In genomic region chr10:46514431-46514861, GRCh38 we compare ENCODE assay signal across 23 cellular contexts. TPM values are rescaled to one million over a fixed set of nuclear protein-coding genes. Genes with fewer than 3 reads are reported as not detected.
DNase-seq lines count a peak whose midpoint lies in the region; ATAC-seq and TF ChIP-seq lines count a peak whose summit lies in the region.
"Had no signal": no experiment of that assay in that cellular context is flagged by ENCODE, and none has a peak within 500 bp of the region (broad histone marks: within the 10 kb centered on the region; RNA-seq: fewer than 3 reads in every experiment).

No MANE protein-coding gene starts in this region.

- no peaks in the 10 kb centered on the region for H3K27me3 Mint-ChIP-seq in activated T-cell treated with anti-CD3 and anti-CD28 coated beads, Interleukin-2, amount 50 U/mL, for 72 hours (ENCODE audit: low read depth)
- H3K27me3 Mint-ChIP-seq in H9 (ENCODE audit: low read depth) = peaks cover 3% of the 10 kb centered on the region; the same call in 1 of the 2 replicates
- peaks cover 8% of the 10 kb centered on the region for H3K27me3 Mint-ChIP-seq in progenitor cell of endocrine pancreas

- H2BK12ac ChIP-seq in H9 (ENCODE audit: insufficient read length, low read depth, low read length) = no peak overlapping the region

- no peaks in the 10 kb centered on the region for H3K4me1 Mint-ChIP-seq in activated T-cell treated with anti-CD3 and anti-CD28 coated beads, Interleukin-2, amount 50 U/mL, for 72 hours (ENCODE audit: low read depth)
- H3K4me1 Mint-ChIP-seq in H9 (no peaks in the 10 kb centered on the region), progenitor cell of endocrine pancreas (ENCODE audit: low read depth) (no peaks in the 10 kb centered on the region)

- no peak overlapping the region for H3K56ac ChIP-seq in H9 (ENCODE audit: insufficient read length, low read depth, low read length)

- H2BK20ac ChIP-seq in H9 (ENCODE audit: low read depth, low read length, poor library complexity, severe bottlenecking) = no peak overlapping the region

- H3K79me2 ChIP-seq in H9 (ENCODE audit: insufficient read depth, low read length) = no peaks in the 10 kb centered on the region

- no peaks in the 10 kb centered on the region for H3K27me3 ChIP-seq in H9 (ENCODE audit: insufficient read depth, low read length)
- no peaks in the 10 kb centered on the region for H3K27me3 ChIP-seq in dorsolateral prefrontal cortex
- H3K27me3 ChIP-seq: cardiac muscle cell had no signal

- TF ChIP-seq CTCF in H9 (conservative IDR thresholded peaks at IDR 0.05) = no peak
- no peak for TF ChIP-seq CTCF in dorsolateral prefrontal cortex (IDR thresholded peaks at IDR 0.05 in 54 of 56, conservative IDR thresholded peaks at IDR 0.05 in 2 of 56; ENCODE audit: low read depth in 1 of 56, partially characterized antibody in 56 of 56)
- TF ChIP-seq CTCF in progenitor cell of endocrine pancreas (IDR thresholded peaks at IDR 0.05; ENCODE audit: unreplicated experiment) = no peak

- H3K18ac ChIP-seq in H9 (ENCODE audit: insufficient read length, low read depth, low read length) = no peak overlapping the region

- H3K79me1 ChIP-seq in H9 (ENCODE audit: insufficient read depth, low read depth, low read length, poor library complexity, severe bottlenecking) = no peaks in the 10 kb centered on the region

- H4K20me1 ChIP-seq in H9 (ENCODE audit: control insufficient read depth, insufficient read depth, insufficient read length) = no peaks in the 10 kb centered on the region

- H3K4ac ChIP-seq in H9 (ENCODE audit: low read depth, low read length) = no peak overlapping the region

- no peaks in the 10 kb centered on the region for H3K9me3 Mint-ChIP-seq in activated T-cell treated with anti-CD3 and anti-CD28 coated beads, Interleukin-2, amount 50 U/mL, for 72 hours
- no peaks in the 10 kb centered on the region for H3K9me3 Mint-ChIP-seq in H9
- no peaks in the 10 kb centered on the region for H3K9me3 Mint-ChIP-seq in progenitor cell of endocrine pancreas (ENCODE audit: low read depth)
- H3K9me3 Mint-ChIP-seq: activated T-helper 1 cell treated with anti-CD3 and anti-CD28 coated beads, Interleukin-12 subunit alpha, Interleukin-12 subunit beta, Interleukin-2, Interleukin-4 antibody, amounts not matched to agents 30 ng/mL and 10 ng/mL and 1 ng/mL, durations not matched to agents 14 hours and 24 hours and 36 hours had no signal

- no peak overlapping the region for H3K9ac ChIP-seq in H9 (ENCODE audit: extremely low read depth, insufficient read length, low read length)

- intact Hi-C loops in dorsolateral prefrontal cortex (cut with DNase I) = no loop called here

- no CpG with 5 or more reads among the region's 6 CpGs for WGBS in H9 (ENCODE audit: extremely low coverage, insufficient read length, low lambda C conversion rate)

- no peak overlapping the region for H4K5ac ChIP-seq in H9 (ENCODE audit: insufficient read length, low read depth, low read length)

- H3T11ph ChIP-seq in H9 (ENCODE audit: low read length) = no peak overlapping the region

- no peak for ATAC-seq in activated T-cell treated with anti-CD3 and anti-CD28 coated beads, Interleukin-2, amount 50 U/mL, for 72 hours (replicated peaks in 1 of 2)
- ATAC-seq in HG02938 (IDR thresholded peaks at IDR 0.05; ENCODE audit: unreplicated experiment) (no peak), HG02642 (IDR thresholded peaks at IDR 0.05; ENCODE audit: poor library complexity, unreplicated experiment) (no peak)
- ATAC-seq: psoas muscle had no signal

- H3K23ac ChIP-seq in H9 (ENCODE audit: insufficient read length, low read depth, low read length) = no peak overlapping the region

- no peak overlapping the region for H2AFZ ChIP-seq in H9 (ENCODE audit: low read length)

- H3K4me3 Mint-ChIP-seq in activated T-cell treated with anti-CD3 and anti-CD28 coated beads, Interleukin-2, amount 50 U/mL, for 72 hours = no peak overlapping the region
- H3K4me3 Mint-ChIP-seq in H9 = no peak overlapping the region
- H3K4me3 Mint-ChIP-seq in progenitor cell of endocrine pancreas (ENCODE audit: low read depth) = no peak overlapping the region
- H3K4me3 Mint-ChIP-seq: activated T-helper 1 cell treated with anti-CD3 and anti-CD28 coated beads, Interleukin-12 subunit alpha, Interleukin-12 subunit beta, Interleukin-2, Interleukin-4 antibody, amounts not matched to agents 30 ng/mL and 10 ng/mL and 1 ng/mL, durations not matched to agents 14 hours and 24 hours and 36 hours had no signal

- no peaks in the 10 kb centered on the region for H3K9me3 ChIP-seq in H9 (ENCODE audit: control insufficient read depth, low read depth, low read length)
- H3K9me3 ChIP-seq: Caco-2, psoas muscle had no signal

- no peak overlapping the region for H3K27ac Mint-ChIP-seq in activated T-cell treated with anti-CD3 and anti-CD28 coated beads, Interleukin-2, amount 50 U/mL, for 72 hours
- H3K27ac Mint-ChIP-seq in H9 (peak overlapping the region in 1 of 3 experiments; percentile 41; a peak in 2 of 7 replicates), progenitor cell of endocrine pancreas (no peak overlapping the region)
- H3K27ac Mint-ChIP-seq: activated T-helper 1 cell treated with anti-CD3 and anti-CD28 coated beads, Interleukin-12 subunit alpha, Interleukin-12 subunit beta, Interleukin-2, Interleukin-4 antibody, amounts not matched to agents 30 ng/mL and 10 ng/mL and 1 ng/mL, durations not matched to agents 14 hours and 24 hours and 36 hours had no signal

- H3K4me3 ChIP-seq in dorsolateral prefrontal cortex = no peak overlapping the region
- H3K4me3 ChIP-seq: cardiac muscle cell, psoas muscle had no signal

- H3K4me2 ChIP-seq in H9 (ENCODE audit: insufficient read depth, insufficient read length, low read length) = no peak overlapping the region

- peak; percentile 9 to 11 for DNase-seq in activated T-cell treated with anti-CD3 and anti-CD28 coated beads, Interleukin-2, amount 50 U/mL, for 48 hours
- DNase-seq in activated T-cell treated with anti-CD3 and anti-CD28 coated beads, Interleukin-2, amount 50 U/mL, for 72 hours = no peak
- DNase-seq in H9 = peak; percentile 26
- DNase-seq in dorsolateral prefrontal cortex = peak in 6 of 10 donors; percentile 18 to 39 (median 32)
- DNase-seq in progenitor cell of endocrine pancreas (ENCODE audit: low spot score, unreplicated experiment) = peak; percentile 8
- DNase-seq in stimulated activated naive CD4-positive, alpha-beta T cell (lab: John Stamatoyannopoulos, UW) = no peak
- DNase-seq: erythroblast, HCEC 1CT, Karpas-422, NCI-H187 treated with DMSO at 0.1 percent for 48 hours, NCI-H2227 treated with DMSO at 0.1 percent for 48 hours, OCI-M1, T-helper 1 cell had no signal

- no peak overlapping the region for H4K8ac ChIP-seq in H9 (replicated peaks; ENCODE audit: insufficient read length, low read depth, low read length)

- H4K91ac ChIP-seq in H9 (ENCODE audit: insufficient read length, low read depth, low read length) = no peak overlapping the region

- H3K4me1 ChIP-seq in H9 (ENCODE audit: insufficient read depth, low read length) = no peaks in the 10 kb centered on the region
- H3K4me1 ChIP-seq: psoas muscle had no signal

- H3K14ac ChIP-seq in H9 (ENCODE audit: insufficient read depth, low read length) = no peak overlapping the region; the same call in 1 of the 2 replicates

- H2BK15ac ChIP-seq in H9 (ENCODE audit: low read depth, low read length) = no peak overlapping the region

- H3K23me2 ChIP-seq in H9 (ENCODE audit: insufficient read length, low read depth, low read length, poor library complexity, severe bottlenecking) = no peaks in the 10 kb centered on the region

- H2BK120ac ChIP-seq in H9 (ENCODE audit: low read depth, low read length, poor library complexity, severe bottlenecking) = no peak overlapping the region

- H3K27ac ChIP-seq in H9 (ENCODE audit: insufficient read length, low read depth, low read length) = no peak overlapping the region
- no peak overlapping the region for H3K27ac ChIP-seq in dorsolateral prefrontal cortex
- H3K27ac ChIP-seq: cardiac muscle cell, psoas muscle had no signal

- no peak overlapping the region for H2BK5ac ChIP-seq in H9 (ENCODE audit: insufficient read length, low read length)

- no peaks in the 10 kb centered on the region for H3K36me3 Mint-ChIP-seq in activated T-cell treated with anti-CD3 and anti-CD28 coated beads, Interleukin-2, amount 50 U/mL, for 72 hours (ENCODE audit: insufficient read depth in 2 of 2)
- H3K36me3 Mint-ChIP-seq in H9 (ENCODE audit: insufficient read depth in 1 of 3, low read depth in 3 of 3) = no peaks in the 10 kb centered on the region
- H3K36me3 Mint-ChIP-seq in progenitor cell of endocrine pancreas (ENCODE audit: insufficient read depth) = no peaks in the 10 kb centered on the region

- H2AK5ac ChIP-seq in H9 (ENCODE audit: insufficient read length, low read length) = no peak overlapping the region

RNA-seq across cellular contexts. Expression of gene GPRIN2, which starts 42.0 kb away (rescaled TPM):
- total RNA-seq in activated T-cell treated with anti-CD3 and anti-CD28 coated beads, Interleukin-2, amount 50 U/mL, for 72 hours = not detected
- total RNA-seq in H9 (2021) = 10.1 and 10.5 TPM in 2 replicates
- total RNA-seq in dorsolateral prefrontal cortex = 1 to 10 TPM in 66 of 120 experiments, under 1 TPM in 47, not detected in 7; 0.36 to 2.4 (median 1.1) TPM
- total RNA-seq in progenitor cell of endocrine pancreas = 14.0 and 19.8 TPM in 2 replicates
- total RNA-seq: A673; activated T-helper 1 cell treated with anti-CD3 and anti-CD28 coated beads, Interleukin-12 subunit alpha, Interleukin-12 subunit beta, Interleukin-2, Interleukin-4 antibody, amounts not matched to agents 30 ng/mL and 10 ng/mL and 1 ng/mL, durations not matched to agents 14 hours and 24 hours and 36 hours; psoas muscle had no signal

RNA-seq across cellular contexts. Expression of gene NPY4R, which starts 48.7 kb away (rescaled TPM):
- not detected for total RNA-seq in activated T-cell treated with anti-CD3 and anti-CD28 coated beads, Interleukin-2, amount 50 U/mL, for 72 hours
- total RNA-seq in H9 (2021) = not detected in 2 replicates
- under 1 TPM in 20 of 120 experiments, not detected in 100; 0.19 to 0.78 (median 0.32) TPM for total RNA-seq in dorsolateral prefrontal cortex
- 0.67 and 0.71 TPM in 2 replicates for total RNA-seq in progenitor cell of endocrine pancreas
- total RNA-seq: A673; activated T-helper 1 cell treated with anti-CD3 and anti-CD28 coated beads, Interleukin-12 subunit alpha, Interleukin-12 subunit beta, Interleukin-2, Interleukin-4 antibody, amounts not matched to agents 30 ng/mL and 10 ng/mL and 1 ng/mL, durations not matched to agents 14 hours and 24 hours and 36 hours; Daoy; frontal cortex; kidney epithelial cell; psoas muscle had no signal

Comparison
In these comparisons a context has a peak if more than half of its experiments do, and no peak if none do; other contexts are left out.
1. DNase-seq: peak in activated T-cell treated with anti-CD3 and anti-CD28 coated beads, Interleukin-2, amount 50 U/mL, for 48 hours (2 of 2), H9 (single experiment), dorsolateral prefrontal cortex (6 of 10) and progenitor cell of endocrine pancreas (single experiment); none in activated T-cell treated with anti-CD3 and anti-CD28 coated beads, Interleukin-2, amount 50 U/mL, for 72 hours (0 of 2) and stimulated activated naive CD4-positive, alpha-beta T cell (0 of 6).